10 cellular contexts compared by ENCODE assay signal in the genomic region with DNA sequence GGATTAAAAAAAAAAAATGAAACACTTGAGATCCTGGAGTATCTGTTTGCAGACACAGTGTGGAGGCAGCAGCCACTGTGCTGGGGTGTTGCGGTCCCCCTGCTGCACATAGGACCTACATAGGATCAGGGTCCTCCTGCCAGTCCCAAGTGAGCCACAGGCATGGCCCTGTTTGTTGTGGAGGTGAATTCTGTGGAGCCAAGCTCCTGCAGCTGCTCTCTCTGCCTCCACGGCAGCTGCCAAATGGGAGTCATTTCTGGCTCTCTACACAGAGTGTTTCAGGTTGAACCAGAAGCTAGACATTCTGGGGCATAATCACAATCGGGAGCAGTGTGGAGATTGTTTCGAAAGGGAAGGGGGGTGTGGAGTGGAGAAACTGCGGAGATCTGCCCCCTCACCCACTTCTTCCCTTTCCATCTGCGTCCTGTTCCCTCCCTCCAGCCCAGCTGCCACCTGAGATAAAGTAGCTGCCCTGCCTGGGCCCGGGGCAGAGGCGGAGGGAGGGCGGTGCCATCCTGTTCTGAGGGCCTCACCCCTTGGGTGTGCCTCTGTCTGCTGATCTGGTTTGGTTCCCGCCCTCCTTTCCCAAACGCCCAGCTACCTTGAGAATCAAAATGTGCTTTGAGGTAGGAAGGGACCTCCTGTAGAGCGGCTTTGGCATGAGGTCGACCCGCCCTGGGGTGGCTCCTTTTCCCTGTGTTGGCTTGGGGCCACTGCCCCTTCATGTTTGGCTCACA.
DNase-seq lines count a peak whose midpoint lies in the region; ATAC-seq and TF ChIP-seq lines count a peak whose summit lies in the region.
"Had no signal": no experiment of that assay in that cellular context is flagged by ENCODE, and none has a peak within 500 bp of the region (broad histone marks: within the 10 kb centered on the region; RNA-seq: fewer than 3 reads in every experiment).

No MANE protein-coding gene starts in this region.

- POLR2A ChIA-PET in Panc1 (lab: Charles Lee) = interaction anchor here (0.6 kb wide), 1 partner anchor 1400 kb away, joined by 6 read pairs; no protein-coding TSS in a partner anchor

- H3K9me3 Mint-ChIP-seq in stimulated activated naive CD8-positive, alpha-beta T cell treated with anti-CD3 and anti-CD28 coated beads, Interleukin-15, amount 100 ng/mL, for 72 hours = no peaks in the 10 kb centered on the region

- CTCF ChIA-PET in Panc1 (lab: Charles Lee) = interaction anchor here (0.7 kb wide), 1 partner anchor 28 kb away, joined by 10 read pairs; no protein-coding TSS in a partner anchor

- no TSS peak for BruUV-seq in Panc1 (replicated peaks; lab: Mats Ljungman, UMichigan)

- H3K27me3 ChIP-seq in Panc1 (ENCODE audit: control insufficient read depth, insufficient read depth, low read length) (no peaks in the 10 kb centered on the region), heart right ventricle (no peaks in the 10 kb centered on the region)

- ATAC-seq in Panc1 (peak; percentile 42; the same call in 1 of the 2 replicates), heart right ventricle (peak; percentile 71 to 91 (median 88)), GM18861 (IDR thresholded peaks at IDR 0.05; ENCODE audit: unreplicated experiment) (no peak), HG02840 (IDR thresholded peaks at IDR 0.05; ENCODE audit: low FRiP score, unreplicated experiment) (no peak)
- peak; percentile 58 for ATAC-seq in stimulated activated naive CD8-positive, alpha-beta T cell treated with anti-CD3 and anti-CD28 coated beads, Interleukin-15, amount 100 ng/mL, for 72 hours

- peak; percentile 72 for DNase-seq in NCI-H748 (lab: John Stamatoyannopoulos, UW; ENCODE audit: unreplicated experiment)
- DNase-seq in NCI-H748 treated with DMSO at 0.1 percent for 48 hours (lab: John Stamatoyannopoulos, UW) = no peak
- DNase-seq in Panc1 (ENCODE audit: low read depth, low spot score) = no peak
- DNase-seq in heart right ventricle = peak; percentile 51 to 59
- no peak for DNase-seq in stimulated activated naive CD8-positive, alpha-beta T cell treated with anti-CD3 and anti-CD28 coated beads, Interleukin-15, amount 100 ng/mL, for 72 hours
- DNase-seq in OCI-M2 (lab: John Stamatoyannopoulos, UW; ENCODE audit: unreplicated experiment) = no peak

- in situ Hi-C loops in Panc1 (cut with HindIII; ENCODE audit: low pct_unique_long_range_greater_than_20kb, low sequenced_read_pairs) = no loop called here

- H3K4me3 Mint-ChIP-seq in stimulated activated naive CD8-positive, alpha-beta T cell treated with anti-CD3 and anti-CD28 coated beads, Interleukin-15, amount 100 ng/mL, for 72 hours = no peak overlapping the region
- H3K4me3 Mint-ChIP-seq: activated naive CD8-positive, alpha-beta T cell had no signal

- H3K4me3 ChIP-seq in Panc1 (ENCODE audit: low read depth in 2 of 2, low read length in 2 of 2) (no peak overlapping the region), heart right ventricle (peak overlapping the region in 2 of 10 donors; percentile 3 to 4)

- TF ChIP-seq CTCF in Panc1 (IDR thresholded peaks at IDR 0.05) (no peak), heart right ventricle (IDR thresholded peaks at IDR 0.05) (no peak)

- H3K27ac ChIP-seq in Panc1 (ENCODE audit: low read length) (no peak overlapping the region), heart right ventricle (peak overlapping the region in 9 of 10 donors; percentile 61 to 83 (median 78))
- H3K27ac ChIP-seq: neutrophil had no signal

- 0 out of 2 replicates have a peak, but pooled peaks cover 6% of the 10 kb centered on the region for H3K36me3 ChIP-seq in Panc1 (ENCODE audit: control insufficient read depth, insufficient read depth, low read length)
- H3K36me3 ChIP-seq in heart right ventricle = peaks cover 0 to 25% (median 0%) of the 10 kb centered on the region in 9 donors
- H3K36me3 ChIP-seq: neutrophil had no signal

- intact Hi-C loops in Panc1 (cut with micrococcal nuclease; ENCODE audit: unreplicated experiment) (no loop called here), heart right ventricle (cut with DNase I) (no loop called here)

- H3K27ac Mint-ChIP-seq in stimulated activated naive CD8-positive, alpha-beta T cell treated with anti-CD3 and anti-CD28 coated beads, Interleukin-15, amount 100 ng/mL, for 72 hours = no peak overlapping the region
- H3K27ac Mint-ChIP-seq: activated naive CD8-positive, alpha-beta T cell had no signal

- H3K4me1 ChIP-seq in Panc1 (ENCODE audit: control insufficient read depth, insufficient read depth, low read length) (no peaks in the 10 kb centered on the region), heart right ventricle (peaks cover 10 to 82% (median 57%) of the 10 kb centered on the region in 9 donors)

- no peaks in the 10 kb centered on the region for H3K9me3 ChIP-seq in Panc1 (ENCODE audit: control insufficient read depth, insufficient read depth, low read depth, low read length)
- H3K9me3 ChIP-seq in heart right ventricle = no peaks in the 10 kb centered on the region
- H3K9me3 ChIP-seq: neutrophil had no signal

- peaks cover 8% of the 10 kb centered on the region for H3K27me3 Mint-ChIP-seq in stimulated activated naive CD8-positive, alpha-beta T cell treated with anti-CD3 and anti-CD28 coated beads, Interleukin-15, amount 100 ng/mL, for 72 hours

- H3K4me1 Mint-ChIP-seq in stimulated activated naive CD8-positive, alpha-beta T cell treated with anti-CD3 and anti-CD28 coated beads, Interleukin-15, amount 100 ng/mL, for 72 hours = peaks cover 18% of the 10 kb centered on the region

- WGBS in heart right ventricle, 2 donors = 33 to 36% methylated on average over 14 of the region's 14 CpGs

Comparison
In these comparisons a context has a peak if more than half of its experiments do, and no peak if none do; other contexts are left out.
1. DNase-seq: peak in NCI-H748 (single experiment) and heart right ventricle (2 of 2); none in NCI-H748 treated with DMSO at 0.1 percent for 48 hours (single experiment), Panc1 (single experiment), stimulated activated naive CD8-positive, alpha-beta T cell treated with anti-CD3 and anti-CD28 coated beads, Interleukin-15, amount 100 ng/mL, for 72 hours (0 of 2) and OCI-M2 (single experiment).
2. ATAC-seq: peak in Panc1 (single experiment), heart right ventricle (8 of 8) and stimulated activated naive CD8-positive, alpha-beta T cell treated with anti-CD3 and anti-CD28 coated beads, Interleukin-15, amount 100 ng/mL, for 72 hours (single experiment); none in GM18861 (single experiment) and HG02840 (single experiment).